Comparison of ENCODE assay signal across 22 cellular contexts in genomic region chr22:43566021-43566420, GRCh38.
"Had no signal": no experiment of that assay in that cellular context is flagged by ENCODE, and none has a peak within 500 bp of the region (broad histone marks: within the 10 kb centered on the region; RNA-seq: fewer than 3 reads in every experiment).

No MANE protein-coding gene starts in this region.

- H3K4me1 ChIP-seq: colonic mucosa, foreskin keratinocyte, psoas muscle, right atrium auricular region, tibial artery had no signal

- DNase-seq: activated CD4-positive, alpha-beta memory T cell treated with anti-CD3 and anti-CD28 coated beads, Interleukin-2, amount 10 ng/mL, durations not matched to agents 7 days and 5 days; activated CD4-positive, alpha-beta T cell treated with anti-CD3 and anti-CD28 coated beads, Interleukin-2, amount 10 ng/mL, durations not matched to agents 24 days and 14 days; activated CD8-positive, alpha-beta memory T cell treated with anti-CD3 and anti-CD28 coated beads, Interleukin-2, amount 10 ng/mL, durations not matched to agents 7 days and 5 days; activated gamma-delta T cell treated with Interleukin-2 at 50 U/mL for 16 hours; aorta; brain microvascular endothelial cell; colonic mucosa; dorsolateral prefrontal cortex; foreskin keratinocyte; left ventricle myocardium superior; midbrain; ovary; psoas muscle; stimulated activated CD4-positive, alpha-beta T cell treated with anti-CD3 and anti-CD28 coated beads, Interleukin-1b, Interleukin-23, amount 100 ng/mL, for 48 hours; substantia nigra; tibial artery had no signal

- H3K36me3 Mint-ChIP-seq: activated CD8-positive, alpha-beta memory T cell treated with anti-CD3 and anti-CD28 coated beads, Interleukin-2, amount 10 ng/mL, durations not matched to agents 7 days and 5 days; activated naive CD4-positive, alpha-beta T cell treated with anti-CD3 and anti-CD28 coated beads, Interleukin-2, amount 50 U/mL, for 24 hours; natural killer cell treated with Interleukin-12 subunit alpha and Interleukin-12 subunit beta and Interleukin-15 and Interleukin-18, amount 100 ng/mL, for 72 hours had no signal

- H3K27ac ChIP-seq: brain microvascular endothelial cell, colonic mucosa, dorsolateral prefrontal cortex, foreskin keratinocyte, neutrophil, ovary, psoas muscle, right atrium auricular region, skin epidermis, tibial artery had no signal

- H3K27me3 ChIP-seq: brain microvascular endothelial cell, colonic mucosa, dorsolateral prefrontal cortex, foreskin keratinocyte, neutrophil, ovary, right atrium auricular region had no signal

- H3K9me3 Mint-ChIP-seq: activated CD4-positive, alpha-beta memory T cell treated with anti-CD3 and anti-CD28 coated beads, Interleukin-2, amount 10 ng/mL, durations not matched to agents 7 days and 5 days; activated CD4-positive, alpha-beta T cell treated with anti-CD3 and anti-CD28 coated beads, Interleukin-2, amount 10 ng/mL, durations not matched to agents 24 days and 14 days; activated naive CD4-positive, alpha-beta T cell treated with anti-CD3 and anti-CD28 coated beads, Interleukin-2, amount 50 U/mL, for 24 hours; natural killer cell treated with Interleukin-12 subunit alpha and Interleukin-12 subunit beta and Interleukin-15 and Interleukin-18, amount 100 ng/mL, for 72 hours; stimulated activated naive CD8-positive, alpha-beta T cell treated with anti-CD3 and anti-CD28 coated beads, Interleukin-15, Interleukin-2, amounts not matched to agents 100 ng/mL and 50 ng/mL, for 24 hours had no signal

- H3K27me3 Mint-ChIP-seq: activated naive CD4-positive, alpha-beta T cell treated with anti-CD3 and anti-CD28 coated beads, Interleukin-2, amount 50 U/mL, for 24 hours had no signal

- H3K36me3 ChIP-seq: brain microvascular endothelial cell, colonic mucosa, neutrophil, ovary, right atrium auricular region, tibial artery had no signal

- H3K9me3 ChIP-seq: colonic mucosa, neutrophil, ovary, psoas muscle, right atrium auricular region had no signal

- H3K4me3 ChIP-seq: colonic mucosa, dorsolateral prefrontal cortex, ovary, psoas muscle, right atrium auricular region, skin epidermis, tibial artery had no signal

- H3K4me1 Mint-ChIP-seq: activated CD4-positive, alpha-beta memory T cell treated with anti-CD3 and anti-CD28 coated beads, Interleukin-2, amount 10 ng/mL, durations not matched to agents 7 days and 5 days; activated CD4-positive, alpha-beta T cell treated with anti-CD3 and anti-CD28 coated beads, Interleukin-2, amount 10 ng/mL, durations not matched to agents 24 days and 14 days; activated CD8-positive, alpha-beta memory T cell treated with anti-CD3 and anti-CD28 coated beads, Interleukin-2, amount 10 ng/mL, durations not matched to agents 7 days and 5 days; activated naive CD4-positive, alpha-beta T cell treated with anti-CD3 and anti-CD28 coated beads, Interleukin-2, amount 50 U/mL, for 24 hours had no signal

- H3K27ac Mint-ChIP-seq: activated CD4-positive, alpha-beta memory T cell treated with anti-CD3 and anti-CD28 coated beads, Interleukin-2, amount 10 ng/mL, durations not matched to agents 7 days and 5 days; activated CD4-positive, alpha-beta T cell treated with anti-CD3 and anti-CD28 coated beads, Interleukin-2, amount 10 ng/mL, durations not matched to agents 24 days and 14 days; activated CD8-positive, alpha-beta memory T cell treated with anti-CD3 and anti-CD28 coated beads, Interleukin-2, amount 10 ng/mL, durations not matched to agents 7 days and 5 days; activated naive CD4-positive, alpha-beta T cell treated with anti-CD3 and anti-CD28 coated beads, Interleukin-2, amount 50 U/mL, for 24 hours; natural killer cell treated with Interleukin-12 subunit alpha and Interleukin-12 subunit beta and Interleukin-15 and Interleukin-18, amount 100 ng/mL, for 72 hours; stimulated activated naive CD8-positive, alpha-beta T cell treated with anti-CD3 and anti-CD28 coated beads, Interleukin-15, Interleukin-2, amounts not matched to agents 100 ng/mL and 50 ng/mL, for 24 hours had no signal

- ATAC-seq: activated CD8-positive, alpha-beta memory T cell treated with anti-CD3 and anti-CD28 coated beads, Interleukin-2, amount 10 ng/mL, durations not matched to agents 7 days and 5 days; foreskin keratinocyte; left ventricle myocardium superior; natural killer cell treated with Interleukin-12 subunit alpha and Interleukin-12 subunit beta and Interleukin-15 and Interleukin-18, amount 100 ng/mL, for 72 hours; psoas muscle had no signal

- H3K4me3 Mint-ChIP-seq: activated CD4-positive, alpha-beta memory T cell treated with anti-CD3 and anti-CD28 coated beads, Interleukin-2, amount 10 ng/mL, durations not matched to agents 7 days and 5 days; activated CD4-positive, alpha-beta T cell treated with anti-CD3 and anti-CD28 coated beads, Interleukin-2, amount 10 ng/mL, durations not matched to agents 24 days and 14 days; activated CD8-positive, alpha-beta memory T cell treated with anti-CD3 and anti-CD28 coated beads, Interleukin-2, amount 10 ng/mL, durations not matched to agents 7 days and 5 days; activated naive CD4-positive, alpha-beta T cell treated with anti-CD3 and anti-CD28 coated beads, Interleukin-2, amount 50 U/mL, for 24 hours; natural killer cell treated with Interleukin-12 subunit alpha and Interleukin-12 subunit beta and Interleukin-15 and Interleukin-18, amount 100 ng/mL, for 72 hours; stimulated activated naive CD8-positive, alpha-beta T cell treated with anti-CD3 and anti-CD28 coated beads, Interleukin-15, Interleukin-2, amounts not matched to agents 100 ng/mL and 50 ng/mL, for 24 hours had no signal
